ENCODE assay signal across 21 cellular contexts in genomic region chr15:59364238-59364637, GRCh38. TPM values are rescaled to one million over a fixed set of nuclear protein-coding genes. Genes with fewer than 3 reads are reported as not detected.
A peak's percentile ranks its signal among the peaks of the same experiment; 100 is the strongest.
DNase-seq lines count a peak whose midpoint lies in the region; ATAC-seq and TF ChIP-seq lines count a peak whose summit lies in the region.
"Had no signal": no experiment of that assay in that cellular context is flagged by ENCODE, and none has a peak within 500 bp of the region (broad histone marks: within the 10 kb centered on the region; RNA-seq: fewer than 3 reads in every experiment).

No MANE protein-coding gene starts in this region.

- no peaks in the 10 kb centered on the region for H3K27me3 ChIP-seq in PC-3 (ENCODE audit: low read length)
- H3K27me3 ChIP-seq in osteoblast (ENCODE audit: insufficient read depth, low read length), result no peaks in the 10 kb centered on the region
- H3K27me3 ChIP-seq: body of pancreas, spleen, testis had no signal

- no peak for DNase-seq in HFFc6
- DNase-seq in PC-3, result peak; percentile 59
- DNase-seq in epithelial cell of prostate (ENCODE audit: low read depth, low spot score), result no peak
- peak; percentile 62 for DNase-seq in osteoblast (ENCODE audit: insufficient read length, low spot score, missing footprints)
- DNase-seq in midbrain (lab: John Stamatoyannopoulos, UW), result no peak
- DNase-seq: activated CD4-positive, alpha-beta memory T cell treated with anti-CD3 and anti-CD28 coated beads, Interleukin-2, amount 10 ng/mL, durations not matched to agents 7 days and 5 days; activated T-cell treated with anti-CD3 and anti-CD28 coated beads, Interleukin-2, amount 50 U/mL, for 1 hour; AML-193; body of pancreas; glutamatergic neuron; naive thymus-derived CD8-positive, alpha-beta T cell; NCI-H187; NCI-H446 treated with DMSO at 0.1 percent for 48 hours; posterior cingulate gyrus; Right ventricle myocardium superior; spleen; testis had no signal

- H3K4me1 ChIP-seq in PC-3 (ENCODE audit: insufficient read depth, low read length), result peaks cover 27% of the 10 kb centered on the region
- H3K4me1 ChIP-seq in osteoblast (ENCODE audit: insufficient read depth, low read length), result peaks cover 18% of the 10 kb centered on the region
- H3K4me1 ChIP-seq: body of pancreas had no signal

- no peaks in the 10 kb centered on the region for H3K27me3 Mint-ChIP-seq in HFFc6 (ENCODE audit: insufficient read depth)

- H2AFZ ChIP-seq in PC-3 (ENCODE audit: low read length), result no peak overlapping the region
- no peak overlapping the region for H2AFZ ChIP-seq in osteoblast (ENCODE audit: low read length)

- POLR2A ChIA-PET in PC-3 (lab: Charles Lee; ENCODE audit: unreplicated experiment), result no interaction called here

- no peak overlapping the region for H3K4me3 ChIP-seq in PC-3 (ENCODE audit: low read length)
- H3K4me3 ChIP-seq in osteoblast (ENCODE audit: insufficient read depth, low read length), result no peak overlapping the region
- H3K4me3 ChIP-seq: body of pancreas, spleen, testis had no signal

- CTCF ChIA-PET in PC-3 (lab: Charles Lee), result no interaction called here

- ATAC-seq in PC-3 (peak; percentile 81), GM19467 (IDR thresholded peaks at IDR 0.05; ENCODE audit: unreplicated experiment) (no peak), GM19395 (IDR thresholded peaks at IDR 0.05; ENCODE audit: unreplicated experiment) (no peak), GM18867 (IDR thresholded peaks at IDR 0.05; ENCODE audit: unreplicated experiment) (no peak)
- ATAC-seq: activated naive CD4-positive, alpha-beta T cell treated with anti-CD3 and anti-CD28 coated beads, Interleukin-2, amount 50 U/mL, for 72 hours; body of pancreas; naive thymus-derived CD8-positive, alpha-beta T cell had no signal

- peaks cover 78% of the 10 kb centered on the region for H3K4me1 Mint-ChIP-seq in HFFc6 (ENCODE audit: low read depth)

- H3K27ac ChIP-seq in PC-3 (ENCODE audit: low read length), result peak overlapping the region; percentile 0; the same call in 1 of the 2 replicates
- peak overlapping the region; percentile 73 for H3K27ac ChIP-seq in epithelial cell of prostate
- H3K27ac ChIP-seq in osteoblast (ENCODE audit: low read depth, low read length), result no peak overlapping the region
- H3K27ac ChIP-seq: body of pancreas, spleen, testis had no signal

- H3K36me3 ChIP-seq in PC-3 (ENCODE audit: low read depth, low read length) (no peaks in the 10 kb centered on the region), osteoblast (ENCODE audit: insufficient read depth, low read length) (no peaks in the 10 kb centered on the region)
- H3K36me3 ChIP-seq: spleen had no signal

- H3F3A ChIP-seq in PC-3 (ENCODE audit: low read length, unreplicated experiment), result no peaks in the 10 kb centered on the region

- H3K79me2 ChIP-seq in PC-3 (ENCODE audit: low read length) (peaks cover 98% of the 10 kb centered on the region), osteoblast (ENCODE audit: insufficient read depth, low read length) (peaks cover 88% of the 10 kb centered on the region)

- BruUV-seq in PC-3 (replicated peaks; lab: Mats Ljungman, UMichigan), result no TSS peak

- H3K9ac ChIP-seq in PC-3 (ENCODE audit: low read length), result no peak overlapping the region

- intact Hi-C loops in PC-3 (cut with micrococcal nuclease), result no loop called here

- H3K36me3 Mint-ChIP-seq in HFFc6 (ENCODE audit: low read depth), result peaks cover 16% of the 10 kb centered on the region
- H3K36me3 Mint-ChIP-seq: activated naive CD4-positive, alpha-beta T cell treated with anti-CD3 and anti-CD28 coated beads, Interleukin-2, amount 50 U/mL, for 72 hours; naive thymus-derived CD8-positive, alpha-beta T cell had no signal

- 0 out of 2 replicates have a peak overlapping the region, but pooled peaks have one; percentile 21 for H3K4me2 ChIP-seq in PC-3 (ENCODE audit: low read length)
- H3K4me2 ChIP-seq in osteoblast (ENCODE audit: insufficient read depth, low read length), result no peak overlapping the region

- H3K9me2 ChIP-seq in PC-3 (replicated peaks; ENCODE audit: low read length), result no peaks in the 10 kb centered on the region

- H4K20me1 ChIP-seq in PC-3 (ENCODE audit: low read length), result peaks cover 21% of the 10 kb centered on the region
- H4K20me1 ChIP-seq in osteoblast (ENCODE audit: insufficient read depth, low read length), result peaks cover 50% of the 10 kb centered on the region

- H3K4me3 Mint-ChIP-seq in HFFc6, result no peak overlapping the region
- H3K4me3 Mint-ChIP-seq: activated CD4-positive, alpha-beta memory T cell treated with anti-CD3 and anti-CD28 coated beads, Interleukin-2, amount 10 ng/mL, durations not matched to agents 7 days and 5 days; naive thymus-derived CD8-positive, alpha-beta T cell had no signal

- no peaks in the 10 kb centered on the region for H3K9me3 ChIP-seq in PC-3 (ENCODE audit: low read length)
- no peaks in the 10 kb centered on the region for H3K9me3 ChIP-seq in osteoblast (ENCODE audit: low read depth, low read length)
- H3K9me3 ChIP-seq: body of pancreas, spleen, testis had no signal

- peak overlapping the region; percentile 40; the same call in 1 of the 2 replicates for H3K27ac Mint-ChIP-seq in HFFc6
- H3K27ac Mint-ChIP-seq: activated CD4-positive, alpha-beta memory T cell treated with anti-CD3 and anti-CD28 coated beads, Interleukin-2, amount 10 ng/mL, durations not matched to agents 7 days and 5 days; activated naive CD4-positive, alpha-beta T cell treated with anti-CD3 and anti-CD28 coated beads, Interleukin-2, amount 50 U/mL, for 72 hours; naive thymus-derived CD8-positive, alpha-beta T cell had no signal

- no peak for TF ChIP-seq CTCF in HFFc6 (IDR thresholded peaks at IDR 0.05)
- no peak for TF ChIP-seq CTCF in PC-3 (conservative IDR thresholded peaks at IDR 0.05; ENCODE audit: low read depth, low read length)
- TF ChIP-seq CTCF in osteoblast (IDR thresholded peaks at IDR 0.05; ENCODE audit: extremely low read depth, low read depth, low read length), result no peak

- H3K9me3 Mint-ChIP-seq in HFFc6, result no peaks in the 10 kb centered on the region
- H3K9me3 Mint-ChIP-seq: activated CD4-positive, alpha-beta memory T cell treated with anti-CD3 and anti-CD28 coated beads, Interleukin-2, amount 10 ng/mL, durations not matched to agents 7 days and 5 days; activated naive CD4-positive, alpha-beta T cell treated with anti-CD3 and anti-CD28 coated beads, Interleukin-2, amount 50 U/mL, for 72 hours; naive thymus-derived CD8-positive, alpha-beta T cell had no signal

RNA-seq across cellular contexts. Expression of gene MYO1E, which starts 8.4 kb away (rescaled TPM):
- total RNA-seq in HFFc6 (2021; fragmentation: NEBNext Ultra II Directional; extraction: Animal tissue kit (Norgen Biotek cat#: 25700)), result 100 to 1,000 TPM; 108 to 142 (median 115) TPM
- 67.7 and 68.8 TPM in 2 replicates for total RNA-seq in PC-3 (2014; rRNA removed)
- 220 and 336 TPM in 2 replicates for total RNA-seq in osteoblast

Comparison
In these comparisons a context has a peak if more than half of its experiments do, and no peak if none do; other contexts are left out.
1. DNase-seq: peak in PC-3 (single experiment) and osteoblast (single experiment); none in HFFc6 (single experiment), epithelial cell of prostate (single experiment) and midbrain (single experiment).